ENCODE assay signal across 8 cellular contexts in genomic region chr9:137411670-137412380, GRCh38. TPM values are rescaled to one million over a fixed set of nuclear protein-coding genes. Genes with fewer than 3 reads are reported as not detected.
A peak's percentile ranks its signal among the peaks of the same experiment; 100 is the strongest.
DNase-seq lines count a peak whose midpoint lies in the region; ATAC-seq and TF ChIP-seq lines count a peak whose summit lies in the region.

No MANE protein-coding gene starts in this region.

- H3K36me3 Mint-ChIP-seq in Caco-2 (ENCODE audit: insufficient read depth, unreplicated experiment) = peaks cover 11% of the 10 kb centered on the region

- BruUV-seq in Caco-2 (replicated peaks; lab: Mats Ljungman, UMichigan) = no TSS peak

- no peak overlapping the region for H3K4me3 ChIP-seq in Caco-2 (ENCODE audit: low read depth, low read length)

- intact Hi-C loops in left ventricle myocardium superior (cut with micrococcal nuclease) (no loop called here), Caco-2 (cut with micrococcal nuclease; ENCODE audit: unreplicated experiment) (no loop called here)

- POLR2A ChIA-PET in Caco-2 (lab: Charles Lee) = no interaction called here

- TF ChIP-seq EP300 in Ishikawa (IDR thresholded peaks at IDR 0.05; ENCODE audit: borderline replicate concordance) = peak; percentile 92

- H3K27me3 Mint-ChIP-seq in Caco-2 (ENCODE audit: insufficient read depth, unreplicated experiment) = no peaks in the 10 kb centered on the region

- TF ChIP-seq RAD21 in Ishikawa (IDR thresholded peaks at IDR 0.05; ENCODE audit: low read depth) = no peak; the same call in 1 of the 2 replicates

- H3K4me3 Mint-ChIP-seq in Caco-2 (ENCODE audit: unreplicated experiment) = no peak overlapping the region

- no peak overlapping the region for H3K27ac Mint-ChIP-seq in Caco-2 (ENCODE audit: unreplicated experiment)

- no peak for TF ChIP-seq CTCF in GM10266 (IDR thresholded peaks at IDR 0.05; ENCODE audit: control insufficient read depth, insufficient read depth, low read depth, missing control alignments)
- TF ChIP-seq CTCF in Caco-2 (IDR thresholded peaks at IDR 0.05; ENCODE audit: insufficient read depth in 1 of 2, low read depth in 1 of 2, low read length in 1 of 2, severe bottlenecking in 1 of 2, unreplicated experiment in 1 of 2) = no peak

- no peaks in the 10 kb centered on the region for H3K36me3 ChIP-seq in Caco-2 (ENCODE audit: control insufficient read depth, insufficient read depth, low read length)

- H3K4me1 Mint-ChIP-seq in Caco-2 (ENCODE audit: low read depth, unreplicated experiment) = no peaks in the 10 kb centered on the region

- no peaks in the 10 kb centered on the region for H3K4me1 ChIP-seq in Caco-2

- no peaks in the 10 kb centered on the region for H3K9me3 ChIP-seq in Caco-2

- ATAC-seq in left ventricle myocardium superior (peak; percentile 21), GM21390 (IDR thresholded peaks at IDR 0.05; ENCODE audit: unreplicated experiment) (no peak)

- H3K27me3 ChIP-seq in Caco-2 (replicated peaks; ENCODE audit: control insufficient read depth, insufficient read depth, low read length) = no peaks in the 10 kb centered on the region

- CTCF ChIA-PET in Caco-2 (lab: Charles Lee) = interaction anchor here (1.3 kb wide), 1 partner anchor 11 kb away, joined by 3 read pairs; the partner anchor contains the start of gene EXD3

- DNase-seq in GM10266 (ENCODE audit: extremely low spot score) = peak; percentile 85
- peak; percentile 18 for DNase-seq in activated T-helper 1 cell treated with Interleukin-2 at 50 U/mL for 16 hours (ENCODE audit: low read depth)
- DNase-seq in left ventricle myocardium superior = peak; percentile 77
- DNase-seq in stimulated activated CD8-positive, alpha-beta memory T cell treated with anti-CD3 and anti-CD28 coated beads, Interleukin-15, amount 100 ng/mL, for 48 hours (ENCODE audit: low read depth in 2 of 2) = peak; percentile 44 to 61
- no peak for DNase-seq in DMS114 treated with DMSO at 0.1 percent for 48 hours (lab: John Stamatoyannopoulos, UW; ENCODE audit: unreplicated experiment)
- no peak for DNase-seq in Caco-2

- no peaks in the 10 kb centered on the region for H3K9me3 Mint-ChIP-seq in Caco-2 (ENCODE audit: unreplicated experiment)

TF ChIP-seq in Ishikawa, 13 proteins besides CTCF, POLR2A, EP300 and RAD21:
- TF ChIP-seq EGR1 (IDR thresholded peaks at IDR 0.05) = peak; percentile 25; the same call in 1 of the 2 replicates
- peak; percentile 93 for TF ChIP-seq TEAD4 (IDR thresholded peaks at IDR 0.05)
- no peak for TF ChIP-seq CREB1 (IDR thresholded peaks at IDR 0.05; ENCODE audit: low read depth)
- TF ChIP-seq FOXM1 (IDR thresholded peaks at IDR 0.05; ENCODE audit: borderline replicate concordance, low read depth) = peak; percentile 65; the same call in 1 of the 2 replicates
- TF ChIP-seq ZBTB7A (IDR thresholded peaks at IDR 0.05; ENCODE audit: low read depth) = peak; percentile 95; the same call in 1 of the 2 replicates
- TF ChIP-seq USF1 (IDR thresholded peaks at IDR 0.05) = peak; percentile 59; the same call in 1 of the 2 replicates
- no peak for TF ChIP-seq TAF1 (IDR thresholded peaks at IDR 0.05; ENCODE audit: low read depth)
- TF ChIP-seq REST (IDR thresholded peaks at IDR 0.05; ENCODE audit: low read depth) = no peak
- peak; percentile 89 for TF ChIP-seq TCF12 (IDR thresholded peaks at IDR 0.05; ENCODE audit: low read depth)
- TF ChIP-seq CEBPB (IDR thresholded peaks at IDR 0.05) = no peak
- peak; percentile 24; the same call in 1 of the 2 replicates for TF ChIP-seq YY1 (IDR thresholded peaks at IDR 0.05; ENCODE audit: low read depth)
- peak; percentile 62 for TF ChIP-seq MAX (IDR thresholded peaks at IDR 0.05)
- TF ChIP-seq NFIC (IDR thresholded peaks at IDR 0.05) = peak; percentile 96

RNA-seq across cellular contexts. Expression of gene EXD3, which starts 11.1 kb away (rescaled TPM):
- 8.3 TPM for total RNA-seq in left ventricle myocardium superior
- total RNA-seq in Caco-2 (2022) = 10.9 and 11.2 TPM in 2 replicates

RNA-seq across cellular contexts. Expression of gene NOXA1, which starts 11.4 kb away (rescaled TPM):
- total RNA-seq in left ventricle myocardium superior (1.9 TPM), Caco-2 (2022) (7.3 and 8.6 TPM in 2 replicates)

RNA-seq across cellular contexts. Expression of gene ENTPD8, which starts 29.3 kb away (rescaled TPM):
- total RNA-seq in left ventricle myocardium superior (not detected), Caco-2 (2022) (8.5 and 8.6 TPM in 2 replicates)

RNA-seq across cellular contexts. Expression of gene NSMF, which starts 47.3 kb away (rescaled TPM):
- 10.2 TPM for total RNA-seq in left ventricle myocardium superior
- 65.5 and 67.6 TPM in 2 replicates for total RNA-seq in Caco-2 (2022)

Comparison
In these comparisons a context has a peak if more than half of its experiments do, and no peak if none do; other contexts are left out.
1. DNase-seq: peak in GM10266 (single experiment), activated T-helper 1 cell treated with Interleukin-2 at 50 U/mL for 16 hours (single experiment), left ventricle myocardium superior (single experiment) and stimulated activated CD8-positive, alpha-beta memory T cell treated with anti-CD3 and anti-CD28 coated beads, Interleukin-15, amount 100 ng/mL, for 48 hours (2 of 2); none in DMS114 treated with DMSO at 0.1 percent for 48 hours (single experiment) and Caco-2 (0 of 2).